In the genomic region with DNA sequence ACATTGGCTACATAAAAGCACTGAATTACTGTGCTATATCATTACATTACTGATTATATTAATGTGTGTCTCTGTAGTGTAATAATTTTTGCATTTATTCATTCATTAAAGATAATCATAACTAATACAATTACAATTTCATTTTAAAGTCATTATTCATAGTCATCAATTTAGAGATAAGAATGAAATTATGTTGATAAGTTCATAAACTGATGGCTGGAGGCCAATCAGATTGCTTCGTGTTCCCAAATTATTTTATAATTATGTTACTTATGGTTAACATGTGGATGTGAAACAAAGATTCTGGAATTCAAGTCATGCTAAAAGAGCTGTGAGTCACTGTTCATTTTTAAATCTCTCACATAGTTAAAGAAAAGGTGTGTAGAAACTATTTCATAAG, we compare ENCODE assay signal across 32 cellular contexts.
"Had no signal": no experiment of that assay in that cellular context is flagged by ENCODE, and none has a peak within 500 bp of the region (broad histone marks: within the 10 kb centered on the region; RNA-seq: fewer than 3 reads in every experiment).

No MANE protein-coding gene starts in this region.

- H3K36me3 ChIP-seq: left lung, lower lobe of right lung, neural progenitor cell, neutrophil, right atrium auricular region, right lobe of liver, stomach, thyroid gland, transverse colon, upper lobe of left lung, vagina had no signal

- ATAC-seq: left colon; left lung; lower lobe of right lung; natural killer cell; psoas muscle; right lobe of liver; stimulated activated naive B cell treated with anti-CD40 and anti-IgM and Interleukin-4, amounts not matched to agents 10 μg/mL and 1 μg/mL and 100 μg/mL, for 72 hours; stimulated activated naive CD8-positive, alpha-beta T cell treated with anti-CD3 and anti-CD28 coated beads, Interleukin-15, Interleukin-2, amounts not matched to agents 100 U/mL and 50 U/mL, for 24 hours had no signal

- FAIRE-seq: islet of Langerhans had no signal

- DNase-seq: hypothalamus; immature natural killer cell; kidney; left colon; left lung; lower lobe of right lung; mammary epithelial cell; mesenchymal stem cell; naive B cell; natural killer cell; nephron progenitor cell; occipital lobe; psoas muscle; right lobe of liver; stimulated activated CD4-positive, alpha-beta T cell treated with anti-CD3 and anti-CD28 coated beads, Interleukin-12 subunit alpha, Interleukin-12 subunit beta, amount 100 ng/mL, for 4 hours; stimulated activated CD4-positive, alpha-beta T cell treated with anti-CD3 and anti-CD28 coated beads, Interleukin-15, amount 100 ng/mL, for 24 hours; stimulated activated CD4-positive, alpha-beta T cell treated with anti-CD3 and anti-CD28 coated beads, Interleukin-2, amount 100 ng/mL, for 24 hours; stimulated activated CD4-positive, alpha-beta T cell treated with anti-CD3 and anti-CD28 coated beads, Interleukin-4, amount 100 ng/mL, for 1 hour; stimulated activated naive B cell treated with anti-CD40 and anti-IgM and Interleukin-4, amounts not matched to agents 10 μg/mL and 1 μg/mL and 100 μg/mL, for 72 hours; stimulated activated naive CD8-positive, alpha-beta T cell treated with anti-CD3 and anti-CD28 coated beads, Interleukin-15, Interleukin-2, amounts not matched to agents 100 U/mL and 50 U/mL, for 24 hours; stomach; testis; thyroid gland; transverse colon; upper lobe of left lung had no signal

- H3K4me1 ChIP-seq: left lung, lower lobe of right lung, neural progenitor cell, parathyroid adenoma, psoas muscle, right lobe of liver, stomach, testis, thyroid gland, upper lobe of left lung, vagina had no signal

- H3K9ac ChIP-seq: neural progenitor cell, parathyroid adenoma had no signal

- H3K79me2 ChIP-seq: parathyroid adenoma had no signal

- H3K9me3 ChIP-seq: left lung, lower lobe of right lung, neutrophil, psoas muscle, right atrium auricular region, right lobe of liver, stomach, testis, thyroid gland, transverse colon, upper lobe of left lung, vagina had no signal

- H2AFZ ChIP-seq: parathyroid adenoma had no signal

- H3K4me2 ChIP-seq: neural progenitor cell had no signal

- H3K27ac ChIP-seq: left lung, lower lobe of right lung, neural progenitor cell, neutrophil, parathyroid adenoma, psoas muscle, right atrium auricular region, right lobe of liver, skin epidermis, stomach, testis, thyroid gland, transverse colon, upper lobe of left lung, vagina had no signal

- H3K4me3 ChIP-seq: left lung, lower lobe of right lung, neural progenitor cell, psoas muscle, right atrium auricular region, right lobe of liver, skin epidermis, stomach, testis, thyroid gland, transverse colon, upper lobe of left lung, vagina had no signal

- H3K27me3 ChIP-seq: left lung, neural progenitor cell, neutrophil, right atrium auricular region, right lobe of liver, stomach, testis, thyroid gland, transverse colon, upper lobe of left lung, vagina had no signal
